In the genomic region with DNA sequence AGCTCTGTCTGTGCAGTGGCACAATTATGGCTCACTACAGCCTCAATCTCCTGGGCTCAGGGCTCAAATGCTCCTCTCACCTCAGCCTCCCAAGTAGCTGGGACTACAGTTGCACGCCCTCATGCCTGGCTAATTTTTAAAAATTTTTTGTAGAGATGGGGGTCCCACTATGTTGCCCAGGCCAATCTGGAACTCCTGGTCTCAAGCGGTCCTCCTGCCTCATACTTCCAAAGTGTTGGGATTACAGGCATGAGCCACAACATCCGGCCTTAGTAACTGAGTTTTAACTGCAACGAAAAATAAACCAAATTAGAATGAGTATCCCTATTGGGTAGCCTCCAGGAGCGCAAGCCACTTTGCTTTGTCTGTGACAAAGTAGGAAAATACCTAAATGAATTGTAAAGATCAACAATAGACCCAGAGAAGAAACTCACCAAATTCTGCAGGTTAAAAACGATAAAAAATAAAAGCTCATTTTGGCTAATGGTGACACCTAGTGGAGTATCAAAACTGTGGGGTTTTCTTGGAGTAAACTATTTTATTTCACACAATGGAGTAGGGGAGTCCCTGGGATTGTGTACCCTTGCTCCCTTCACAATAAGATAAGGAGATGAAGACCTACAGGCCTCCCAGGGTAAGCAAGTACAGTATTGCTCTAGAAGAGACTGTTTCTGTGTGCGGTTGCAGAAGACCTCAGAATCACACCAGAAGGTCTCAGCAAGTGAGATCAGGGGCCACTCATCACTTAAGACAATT, we compare ENCODE assay signal across 2 cellular contexts.
TF ChIP-seq lines count a peak whose summit lies in the region.

No MANE protein-coding gene starts in this region.

TF ChIP-seq in GM23338, 12 proteins besides CTCF, POLR2A, EP300 and RAD21 (continues in another document):
- TF ChIP-seq STAT1 (IDR thresholded peaks at IDR 0.05; ENCODE audit: unreplicated experiment) (no peak), POLR2AphosphoS5 (IDR thresholded peaks at IDR 0.05; ENCODE audit: low read depth) (no peak), REST (IDR thresholded peaks at IDR 0.05; ENCODE audit: unreplicated experiment) (no peak), CREB1 (CRISPR knock-in tag; IDR thresholded peaks at IDR 0.05; ENCODE audit: low read depth) (no peak), EZH2phosphoT487 (IDR thresholded peaks at IDR 0.05; ENCODE audit: unreplicated experiment) (no peak), NANOG (IDR thresholded peaks at IDR 0.05; ENCODE audit: borderline replicate concordance) (no peak), JUNB (IDR thresholded peaks at IDR 0.05; ENCODE audit: unreplicated experiment) (no peak), ZNF331 (CRISPR knock-in tag; IDR thresholded peaks at IDR 0.05; ENCODE audit: low read depth) (no peak), EZH2 (IDR thresholded peaks at IDR 0.05; ENCODE audit: low read depth, unreplicated experiment) (no peak)
- TF ChIP-seq, protein P1, sequence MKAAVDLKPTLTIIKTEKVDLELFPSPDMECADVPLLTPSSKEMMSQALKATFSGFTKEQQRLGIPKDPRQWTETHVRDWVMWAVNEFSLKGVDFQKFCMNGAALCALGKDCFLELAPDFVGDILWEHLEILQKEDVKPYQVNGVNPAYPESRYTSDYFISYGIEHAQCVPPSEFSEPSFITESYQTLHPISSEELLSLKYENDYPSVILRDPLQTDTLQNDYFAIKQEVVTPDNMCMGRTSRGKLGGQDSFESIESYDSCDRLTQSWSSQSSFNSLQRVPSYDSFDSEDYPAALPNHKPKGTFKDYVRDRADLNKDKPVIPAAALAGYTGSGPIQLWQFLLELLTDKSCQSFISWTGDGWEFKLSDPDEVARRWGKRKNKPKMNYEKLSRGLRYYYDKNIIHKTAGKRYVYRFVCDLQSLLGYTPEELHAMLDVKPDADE (IDR thresholded peaks at IDR 0.05): no peak

TF ChIP-seq in H1, 55 proteins besides CTCF, POLR2A, EP300 and RAD21:
- TF ChIP-seq ASH2L (IDR thresholded peaks at IDR 0.05; ENCODE audit: low read length) (no peak), GABPA (IDR thresholded peaks at IDR 0.05; ENCODE audit: borderline replicate concordance, insufficient read depth, low read length) (no peak), CBX8 (IDR thresholded peaks at IDR 0.05; ENCODE audit: borderline replicate concordance, low read depth, low read length) (no peak), BACH1 (IDR thresholded peaks at IDR 0.05; ENCODE audit: low read length) (no peak)
- TF ChIP-seq, protein P2, sequence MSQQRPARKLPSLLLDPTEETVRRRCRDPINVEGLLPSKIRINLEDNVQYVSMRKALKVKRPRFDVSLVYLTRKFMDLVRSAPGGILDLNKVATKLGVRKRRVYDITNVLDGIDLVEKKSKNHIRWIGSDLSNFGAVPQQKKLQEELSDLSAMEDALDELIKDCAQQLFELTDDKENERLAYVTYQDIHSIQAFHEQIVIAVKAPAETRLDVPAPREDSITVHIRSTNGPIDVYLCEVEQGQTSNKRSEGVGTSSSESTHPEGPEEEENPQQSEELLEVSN (IDR thresholded peaks at IDR 0.05): no peak
